18 cellular contexts compared by ENCODE assay signal in the genomic region with DNA sequence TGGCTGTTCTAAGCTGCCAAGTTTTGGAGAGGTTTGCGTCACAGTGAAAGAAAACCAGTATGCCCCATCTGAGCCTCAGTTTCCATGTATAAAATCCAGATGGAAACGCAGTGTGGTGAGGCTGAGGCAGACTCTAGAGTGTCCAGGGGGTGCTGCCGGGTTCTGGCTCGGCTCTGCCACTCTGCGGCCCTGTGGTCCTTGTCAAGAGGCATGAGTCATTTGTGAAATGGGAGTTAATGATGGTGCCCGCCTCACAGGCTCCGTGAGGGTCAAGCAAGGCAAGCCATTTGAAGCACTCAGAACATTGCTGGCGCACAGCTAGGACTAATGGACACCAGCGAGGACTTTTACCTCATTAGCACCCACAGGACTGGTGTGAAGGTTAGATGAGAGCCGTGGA.
DNase-seq lines count a peak whose midpoint lies in the region; ATAC-seq and TF ChIP-seq lines count a peak whose summit lies in the region.
"Had no signal": no experiment of that assay in that cellular context is flagged by ENCODE, and none has a peak within 500 bp of the region (broad histone marks: within the 10 kb centered on the region; RNA-seq: fewer than 3 reads in every experiment).

No MANE protein-coding gene starts in this region.

- H3K27ac Mint-ChIP-seq in chondrocyte (ENCODE audit: unreplicated experiment) = no peak overlapping the region
- H3K27ac Mint-ChIP-seq in activated CD8-positive, alpha-beta T cell treated with anti-CD3 and anti-CD28 coated beads for 36 hours = no peak overlapping the region
- H3K27ac Mint-ChIP-seq: CD4-positive, alpha-beta T cell had no signal

- H3K27me3 Mint-ChIP-seq in chondrocyte (ENCODE audit: low read depth) = peaks cover 11% of the 10 kb centered on the region
- H3K27me3 Mint-ChIP-seq in activated CD8-positive, alpha-beta T cell treated with anti-CD3 and anti-CD28 coated beads for 36 hours = no peaks in the 10 kb centered on the region

- ATAC-seq in aorta (ENCODE audit: low FRiP score) = no peak
- no peak for ATAC-seq in activated CD8-positive, alpha-beta T cell treated with anti-CD3 and anti-CD28 coated beads for 36 hours

- no peaks in the 10 kb centered on the region for H3K27me3 ChIP-seq in aorta (ENCODE audit: control insufficient read depth in 1 of 2, insufficient read depth in 2 of 2, low read length in 1 of 2)
- H3K27me3 ChIP-seq: SJSA1 had no signal

- no peaks in the 10 kb centered on the region for H3K9me3 ChIP-seq in aorta (ENCODE audit: control insufficient read depth, low read length)
- H3K9me3 ChIP-seq: HAP-1, SJSA1 had no signal

- 76 to 79% methylated on average over 10 of the region's 10 CpGs for WGBS in aorta, 2 donors

- H3K4me1 ChIP-seq in aorta (ENCODE audit: control insufficient read depth in 1 of 2, insufficient read depth in 2 of 2, low read length in 2 of 2) = no peaks in the 10 kb centered on the region
- H3K4me1 ChIP-seq: HAP-1, SJSA1 had no signal

- H3K9me3 Mint-ChIP-seq in chondrocyte (ENCODE audit: low read depth) = no peaks in the 10 kb centered on the region
- H3K9me3 Mint-ChIP-seq in activated CD8-positive, alpha-beta T cell treated with anti-CD3 and anti-CD28 coated beads for 36 hours = no peaks in the 10 kb centered on the region
- H3K9me3 Mint-ChIP-seq: CD4-positive, alpha-beta T cell had no signal

- H3K4me3 ChIP-seq in aorta (ENCODE audit: low read length in 2 of 2) = no peak overlapping the region
- H3K4me3 ChIP-seq: HAP-1, PC-9, SJSA1 had no signal

- H3K4me3 Mint-ChIP-seq in chondrocyte (ENCODE audit: unreplicated experiment) = no peak overlapping the region
- H3K4me3 Mint-ChIP-seq in activated CD8-positive, alpha-beta T cell treated with anti-CD3 and anti-CD28 coated beads for 36 hours = no peak overlapping the region
- H3K4me3 Mint-ChIP-seq: CD4-positive, alpha-beta T cell had no signal

- CTCF ChIA-PET in activated CD8-positive, alpha-beta T cell treated with anti-CD3 and anti-CD28 coated beads for 36 hours (lab: Charles Lee) = no interaction called here

- TF ChIP-seq CTCF in chondrocyte (IDR thresholded peaks at IDR 0.05) = no peak
- no peak for TF ChIP-seq CTCF in activated CD8-positive, alpha-beta T cell treated with anti-CD3 and anti-CD28 coated beads for 36 hours (IDR thresholded peaks at IDR 0.05)

- H3K36me3 Mint-ChIP-seq in chondrocyte (ENCODE audit: low read depth) = no peaks in the 10 kb centered on the region
- H3K36me3 Mint-ChIP-seq in activated CD8-positive, alpha-beta T cell treated with anti-CD3 and anti-CD28 coated beads for 36 hours (ENCODE audit: low read depth) = no peaks in the 10 kb centered on the region

- DNase-seq in DMS79 treated with DMSO at 0.1 percent for 48 hours (lab: John Stamatoyannopoulos, UW) (peak; percentile 37), DMS79 (lab: John Stamatoyannopoulos, UW) (no peak), NCI-H69 (lab: John Stamatoyannopoulos, UW) (peak; percentile 75), chondrocyte (ENCODE audit: low spot score) (peak; percentile 48), aorta (peak; percentile 11 to 50), T1000 (lab: John Stamatoyannopoulos, UW) (no peak)
- DNase-seq in stimulated activated CD4-positive, alpha-beta T cell treated with anti-CD3 and anti-CD28 coated beads, Interleukin-2, amount 100 ng/mL, for 24 hours = no peak
- no peak for DNase-seq in activated CD8-positive, alpha-beta T cell treated with anti-CD3 and anti-CD28 coated beads for 36 hours
- DNase-seq: 8988T; CD4-positive, alpha-beta T cell; DND-41; IMR-90; NCI-H1436 treated with DMSO at 0.1 percent for 48 hours; NCI-H2029; NCI-H446; PC-9 had no signal

- intact Hi-C loops in aorta (cut with DNase I) = loop anchor here in 1 of 2 donors (10.0 kb wide), 1 partner anchor 216 kb away; a partner anchor contains a TSS
- intact Hi-C loops in activated CD8-positive, alpha-beta T cell treated with anti-CD3 and anti-CD28 coated beads for 36 hours (cut with micrococcal nuclease) = no loop called here

- POLR2A ChIA-PET in activated CD8-positive, alpha-beta T cell treated with anti-CD3 and anti-CD28 coated beads for 36 hours (lab: Charles Lee) = interaction anchor here (0.7 kb wide), 1 partner anchor 11 kb away, joined by 3 read pairs; no protein-coding TSS in a partner anchor

- H3K27ac ChIP-seq in aorta (ENCODE audit: low read depth in 1 of 2, low read length in 2 of 2) = no peak overlapping the region
- H3K27ac ChIP-seq: PC-9, SJSA1 had no signal

- no peaks in the 10 kb centered on the region for H3K4me1 Mint-ChIP-seq in chondrocyte (ENCODE audit: low read depth)
- no peaks in the 10 kb centered on the region for H3K4me1 Mint-ChIP-seq in activated CD8-positive, alpha-beta T cell treated with anti-CD3 and anti-CD28 coated beads for 36 hours (ENCODE audit: low read depth)

- H3K36me3 ChIP-seq in aorta (ENCODE audit: control insufficient read depth in 1 of 2, insufficient read depth in 2 of 2, low read length in 1 of 2) = no peaks in the 10 kb centered on the region
- H3K36me3 ChIP-seq: HAP-1, SJSA1 had no signal

Comparison
In these comparisons a context has a peak if more than half of its experiments do, and no peak if none do; other contexts are left out.
1. DNase-seq: peak in DMS79 treated with DMSO at 0.1 percent for 48 hours (single experiment), NCI-H69 (single experiment), chondrocyte (single experiment) and aorta (2 of 2); none in DMS79 (single experiment), T1000 (single experiment), stimulated activated CD4-positive, alpha-beta T cell treated with anti-CD3 and anti-CD28 coated beads, Interleukin-2, amount 100 ng/mL, for 24 hours (0 of 2) and activated CD8-positive, alpha-beta T cell treated with anti-CD3 and anti-CD28 coated beads for 36 hours (single experiment).